ENCODE assay signal across 17 cellular contexts in genomic region chr3:70861234-70861633, GRCh38.
DNase-seq lines count a peak whose midpoint lies in the region; ATAC-seq and TF ChIP-seq lines count a peak whose summit lies in the region.
"Had no signal": no experiment of that assay in that cellular context is flagged by ENCODE, and none has a peak within 500 bp of the region (broad histone marks: within the 10 kb centered on the region; RNA-seq: fewer than 3 reads in every experiment).

No MANE protein-coding gene starts in this region.

- no peaks in the 10 kb centered on the region for H3K4me1 Mint-ChIP-seq in CD4-positive, alpha-beta T cell (ENCODE audit: low read depth)
- H3K4me1 Mint-ChIP-seq: brain had no signal

- intact Hi-C loops in CD4-positive, alpha-beta T cell (cut with DNase I, micrococcal nuclease), result no loop called here

- H3K36me3 Mint-ChIP-seq in CD4-positive, alpha-beta T cell (ENCODE audit: low read depth), result no peaks in the 10 kb centered on the region
- H3K36me3 Mint-ChIP-seq: activated naive CD4-positive, alpha-beta T cell treated with anti-CD3 and anti-CD28 coated beads, Interleukin-2, amount 50 U/mL, for 24 hours; brain had no signal

- H3K27me3 ChIP-seq in osteoblast (ENCODE audit: insufficient read depth, low read length), result no peaks in the 10 kb centered on the region
- peaks cover 3% of the 10 kb centered on the region for H3K27me3 ChIP-seq in CD4-positive, alpha-beta T cell (ENCODE audit: control insufficient read depth, insufficient read depth, low read length)

- no peaks in the 10 kb centered on the region for H3K9me3 Mint-ChIP-seq in CD4-positive, alpha-beta T cell
- H3K9me3 Mint-ChIP-seq: activated naive CD4-positive, alpha-beta T cell treated with anti-CD3 and anti-CD28 coated beads, Interleukin-2, amount 50 U/mL, for 24 hours had no signal

- no peak overlapping the region for H3K4me3 Mint-ChIP-seq in CD4-positive, alpha-beta T cell
- H3K4me3 Mint-ChIP-seq: activated naive CD4-positive, alpha-beta T cell treated with anti-CD3 and anti-CD28 coated beads, Interleukin-2, amount 50 U/mL, for 24 hours; activated T-cell treated with anti-CD3 and anti-CD28 coated beads, Interleukin-2, amount 50 U/mL, for 72 hours; brain had no signal

- peaks cover 49% of the 10 kb centered on the region for H3K4me1 ChIP-seq in osteoblast (ENCODE audit: insufficient read depth, low read length)
- H3K4me1 ChIP-seq: BE2C had no signal

- no peak for ATAC-seq in CD4-positive, alpha-beta T cell (ENCODE audit: poor library complexity)
- ATAC-seq: activated CD4-positive, CD25-positive, alpha-beta regulatory T cell treated with anti-CD3 and anti-CD28 coated beads, Interleukin-2, amount 50 U/mL, for 24 hours; activated T-cell treated with anti-CD3 and anti-CD28 coated beads, Interleukin-2, amount 50 U/mL, for 72 hours had no signal

- H3K79me2 ChIP-seq in osteoblast (ENCODE audit: insufficient read depth, low read length), result no peaks in the 10 kb centered on the region

- H3K27me3 Mint-ChIP-seq in CD4-positive, alpha-beta T cell, result peaks cover 13% of the 10 kb centered on the region

- H3K4me3 ChIP-seq in choroid plexus epithelial cell (ENCODE audit: low read depth, low read length), result no peak overlapping the region
- no peak overlapping the region for H3K4me3 ChIP-seq in osteoblast (ENCODE audit: insufficient read depth, low read length)
- H3K4me3 ChIP-seq: PC-9, thoracic aorta had no signal

- peak overlapping the region; percentile 65 for H3K4me2 ChIP-seq in osteoblast (ENCODE audit: insufficient read depth, low read length)
- H3K4me2 ChIP-seq: PC-9 had no signal

- DNase-seq in AG20443 (ENCODE audit: low spot score), result peak; percentile 53
- DNase-seq in HT1080 (ENCODE audit: low read depth), result peak; percentile 33
- DNase-seq in choroid plexus epithelial cell (ENCODE audit: low read depth), result peak; percentile 63
- DNase-seq in osteoblast (ENCODE audit: insufficient read length, low spot score, missing footprints), result peak; percentile 72
- no peak for DNase-seq in CD4-positive, alpha-beta T cell
- DNase-seq in caudate nucleus (lab: John Stamatoyannopoulos, UW), result no peak
- no peak for DNase-seq in SKM-1 treated with dmso at 0.1 percent for 144 hours (lab: John Stamatoyannopoulos, UW; ENCODE audit: unreplicated experiment)
- DNase-seq: activated T-cell treated with anti-CD3 and anti-CD28 coated beads, Interleukin-2, amount 50 U/mL, for 72 hours; BE2C; HCEC 1CT; NCI-H69; PC-9; T-helper 9 cell had no signal

- no peaks in the 10 kb centered on the region for H3K9me3 ChIP-seq in osteoblast (ENCODE audit: low read depth, low read length)
- H3K9me3 ChIP-seq in CD4-positive, alpha-beta T cell (ENCODE audit: control insufficient read depth, low read length), result peaks cover 6% of the 10 kb centered on the region
- H3K9me3 ChIP-seq: BE2C had no signal

- no peak overlapping the region for H2AFZ ChIP-seq in osteoblast (ENCODE audit: low read length)
- H2AFZ ChIP-seq: PC-9 had no signal

- TF ChIP-seq CTCF in choroid plexus epithelial cell (conservative IDR thresholded peaks at IDR 0.05; ENCODE audit: low read depth, low read length), result no peak
- TF ChIP-seq CTCF in osteoblast (IDR thresholded peaks at IDR 0.05; ENCODE audit: extremely low read depth, low read depth, low read length), result no peak
- TF ChIP-seq CTCF in CD4-positive, alpha-beta T cell (IDR thresholded peaks at IDR 0.05), result no peak

- H3K27ac ChIP-seq in osteoblast (ENCODE audit: low read depth, low read length) (peak overlapping the region; percentile 98), caudate nucleus (ENCODE audit: low read depth, low read length) (no peak overlapping the region)
- no peak overlapping the region for H3K27ac ChIP-seq in CD4-positive, alpha-beta T cell (ENCODE audit: low read depth, low read length)
- H3K27ac ChIP-seq: PC-9 had no signal

- no peaks in the 10 kb centered on the region for H4K20me1 ChIP-seq in osteoblast (ENCODE audit: insufficient read depth, low read length)

- CTCF ChIA-PET in CD4-positive, alpha-beta T cell (lab: Charles Lee), result no interaction called here

- H3K36me3 ChIP-seq in osteoblast (ENCODE audit: insufficient read depth, low read length), result no peaks in the 10 kb centered on the region
- H3K36me3 ChIP-seq: BE2C, thoracic aorta had no signal

- POLR2A ChIA-PET in CD4-positive, alpha-beta T cell (lab: Charles Lee), result no interaction called here

- H3K27ac Mint-ChIP-seq in CD4-positive, alpha-beta T cell, result no peak overlapping the region
- H3K27ac Mint-ChIP-seq: activated naive CD4-positive, alpha-beta T cell treated with anti-CD3 and anti-CD28 coated beads, Interleukin-2, amount 50 U/mL, for 24 hours; brain had no signal

Comparison
In these comparisons a context has a peak if more than half of its experiments do, and no peak if none do; other contexts are left out.
1. DNase-seq: peak in AG20443 (single experiment), HT1080 (single experiment), choroid plexus epithelial cell (single experiment) and osteoblast (single experiment); none in CD4-positive, alpha-beta T cell (0 of 10), caudate nucleus (0 of 61) and SKM-1 treated with dmso at 0.1 percent for 144 hours (single experiment).